ENCODE assay signal across 9 cellular contexts in the genomic region with DNA sequence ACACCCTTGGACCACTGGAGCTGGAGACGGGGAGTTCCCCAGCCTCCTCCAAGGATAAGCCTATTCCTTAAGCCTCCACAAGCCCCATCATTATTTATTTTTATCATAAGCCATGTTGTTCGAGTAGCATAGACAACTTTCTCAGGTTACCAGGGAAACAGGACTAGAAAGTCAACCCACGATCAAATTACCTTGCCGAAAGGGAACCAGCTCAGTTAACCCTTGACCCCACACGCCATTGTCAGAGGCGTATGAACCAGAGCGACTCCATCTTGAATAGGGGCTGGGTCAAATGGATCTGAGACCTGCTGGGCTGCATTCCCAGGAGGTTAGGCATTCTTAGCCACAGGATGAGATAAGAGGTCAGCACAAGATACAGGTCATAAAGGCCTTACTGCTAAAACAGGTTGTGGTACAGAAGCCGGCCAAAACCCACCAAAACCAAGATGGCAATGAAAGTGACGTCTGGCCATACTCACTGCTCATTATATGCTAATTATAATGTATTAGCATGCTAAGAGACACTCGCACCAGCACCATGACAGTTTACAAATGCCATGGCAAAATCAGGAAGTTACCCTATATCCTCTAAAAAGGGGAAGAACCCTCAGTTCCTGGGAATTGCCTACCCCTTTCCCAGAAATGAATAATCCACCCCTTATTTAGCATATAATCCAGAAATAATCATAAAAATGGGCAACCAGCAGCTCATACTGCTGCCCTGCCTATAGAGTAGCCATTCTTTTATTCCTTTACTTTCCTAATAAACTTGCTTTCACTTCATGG. TPM values are rescaled to one million over a fixed set of nuclear protein-coding genes. Genes with fewer than 3 reads are reported as not detected.
A peak's percentile ranks its signal among the peaks of the same experiment; 100 is the strongest.
DNase-seq lines count a peak whose midpoint lies in the region; ATAC-seq and TF ChIP-seq lines count a peak whose summit lies in the region.
"Had no signal": no experiment of that assay in that cellular context is flagged by ENCODE, and none has a peak within 500 bp of the region (broad histone marks: within the 10 kb centered on the region; RNA-seq: fewer than 3 reads in every experiment).

No MANE protein-coding gene starts in this region.

- H3K27ac ChIP-seq in AG04450 (ENCODE audit: low read depth, low read length) (peak overlapping the region; percentile 94), RWPE1 (peak overlapping the region; percentile 43), esophagus (ENCODE audit: low read depth in 2 of 2, low read length in 1 of 2) (peak overlapping the region; percentile 70 to 83)

- H3K27ac Mint-ChIP-seq in osteocyte (ENCODE audit: unreplicated experiment), result peak overlapping the region; percentile 100

- ATAC-seq in GM21367 (IDR thresholded peaks at IDR 0.05; ENCODE audit: unreplicated experiment), result no peak

- no peaks in the 10 kb centered on the region for H3K9me3 Mint-ChIP-seq in osteocyte (ENCODE audit: unreplicated experiment)
- H3K9me3 Mint-ChIP-seq: CD4-positive, CD25-positive, alpha-beta regulatory T cell had no signal

- H3K27me3 ChIP-seq in AG04450 (ENCODE audit: control insufficient read depth, insufficient read depth, low read length) (no peaks in the 10 kb centered on the region), esophagus (ENCODE audit: control insufficient read depth in 1 of 2, insufficient read depth in 2 of 2, low read length in 2 of 2) (no peaks in the 10 kb centered on the region)

- H3K4me3 Mint-ChIP-seq in osteocyte (ENCODE audit: unreplicated experiment), result peak overlapping the region; percentile 22

- POLR2A ChIA-PET in AG04450 (lab: Yijun Ruan, JAX), result interaction anchor here (0.6 to 1.3 kb wide), 5 partner anchors 9 to 20 kb away, joined by 3 to 11 read pairs (median 4); no protein-coding TSS in a partner anchor
- POLR2A ChIA-PET in RWPE1 (lab: Yijun Ruan, JAX; ENCODE audit: low non-redundant PET), result no interaction called here

- DNase-seq in AG04450 (ENCODE audit: low read depth, low spot score) (no peak), RWPE1 (ENCODE audit: low spot score) (no peak), osteocyte (ENCODE audit: extremely low spot score, unreplicated experiment) (no peak), DMS79 (lab: John Stamatoyannopoulos, UW) (no peak), GM10266 (ENCODE audit: extremely low spot score) (no peak)
- no peak for DNase-seq in activated T-cell treated with anti-CD3 and anti-CD28 coated beads, Interleukin-2, amount 50 U/mL, for 1 hour
- DNase-seq: CD4-positive, CD25-positive, alpha-beta regulatory T cell had no signal

- H3K27me3 Mint-ChIP-seq in osteocyte (ENCODE audit: unreplicated experiment), result no peaks in the 10 kb centered on the region
- H3K27me3 Mint-ChIP-seq: CD4-positive, CD25-positive, alpha-beta regulatory T cell had no signal

- H3K9me3 ChIP-seq in AG04450 (ENCODE audit: control insufficient read depth, insufficient read depth, low read length) (no peaks in the 10 kb centered on the region; the same call in 1 of the 2 replicates), esophagus (ENCODE audit: control insufficient read depth in 2 of 2, insufficient read depth in 1 of 2, low read depth in 1 of 2, low read length in 1 of 2) (no peaks in the 10 kb centered on the region)

- peaks cover 85% of the 10 kb centered on the region for H3K4me1 Mint-ChIP-seq in osteocyte (ENCODE audit: unreplicated experiment)

- peaks cover 15% of the 10 kb centered on the region for H3K36me3 Mint-ChIP-seq in osteocyte (ENCODE audit: unreplicated experiment)

- TF ChIP-seq CTCF in AG04450 (IDR thresholded peaks at IDR 0.05; ENCODE audit: low read depth, low read length), result no peak
- no peak for TF ChIP-seq CTCF in RWPE1 (conservative IDR thresholded peaks at IDR 0.05; ENCODE audit: low read depth)
- TF ChIP-seq CTCF in osteocyte (IDR thresholded peaks at IDR 0.05), result no peak
- TF ChIP-seq CTCF in GM10266 (IDR thresholded peaks at IDR 0.05; ENCODE audit: control insufficient read depth, insufficient read depth, low read depth, missing control alignments), result no peak

- CTCF ChIA-PET in AG04450 (lab: Charles Lee), result interaction anchor here (1.0 to 2.1 kb wide), 2 partner anchors 21 to 22 kb away, joined by 4 to 10 read pairs; no protein-coding TSS in a partner anchor
- CTCF ChIA-PET in RWPE1 (lab: Yijun Ruan, JAX), result no interaction called here

- 69 to 72% methylated on average over 10 of the region's 10 CpGs for WGBS in esophagus, 2 donors

- H3K4me3 ChIP-seq in AG04450 (ENCODE audit: low read depth, low read length), result no peak overlapping the region
- H3K4me3 ChIP-seq in esophagus (ENCODE audit: low read depth in 1 of 2, low read length in 2 of 2), result no peak overlapping the region

- peaks cover 12 to 30% of the 10 kb centered on the region in 2 donors for H3K4me1 ChIP-seq in esophagus (ENCODE audit: control insufficient read depth in 2 of 2, insufficient read depth in 2 of 2, low read length in 1 of 2)

- no peaks in the 10 kb centered on the region for H3K36me3 ChIP-seq in esophagus (ENCODE audit: control insufficient read depth in 2 of 2, insufficient read depth in 2 of 2, low read length in 1 of 2)

RNA-seq across cellular contexts. Expression of a gene that starts 22.4 kb away (rescaled TPM):
- polyA plus RNA-seq in AG04450 (2011; rRNA removed) (38.1 and 40.8 TPM in 2 replicates), esophagus (1 to 10 TPM; 5.7 to 8.1 TPM)
- polyA minus RNA-seq in AG04450 (2011; rRNA and poly(A)+ RNA removed), result 63.6 and 78.2 TPM in 2 replicates
- total RNA-seq in osteocyte, result 94.5 and 95.4 TPM in 2 replicates

Comparison
In these comparisons a context has a peak if more than half of its experiments do, and no peak if none do; other contexts are left out.
1. H3K27ac ChIP-seq: peak in every context shown above with its lines; median percentile 94 in AG04450; 76 in esophagus; 43 in RWPE1.